Comparison of ENCODE assay signal across 8 cellular contexts in the genomic region with DNA sequence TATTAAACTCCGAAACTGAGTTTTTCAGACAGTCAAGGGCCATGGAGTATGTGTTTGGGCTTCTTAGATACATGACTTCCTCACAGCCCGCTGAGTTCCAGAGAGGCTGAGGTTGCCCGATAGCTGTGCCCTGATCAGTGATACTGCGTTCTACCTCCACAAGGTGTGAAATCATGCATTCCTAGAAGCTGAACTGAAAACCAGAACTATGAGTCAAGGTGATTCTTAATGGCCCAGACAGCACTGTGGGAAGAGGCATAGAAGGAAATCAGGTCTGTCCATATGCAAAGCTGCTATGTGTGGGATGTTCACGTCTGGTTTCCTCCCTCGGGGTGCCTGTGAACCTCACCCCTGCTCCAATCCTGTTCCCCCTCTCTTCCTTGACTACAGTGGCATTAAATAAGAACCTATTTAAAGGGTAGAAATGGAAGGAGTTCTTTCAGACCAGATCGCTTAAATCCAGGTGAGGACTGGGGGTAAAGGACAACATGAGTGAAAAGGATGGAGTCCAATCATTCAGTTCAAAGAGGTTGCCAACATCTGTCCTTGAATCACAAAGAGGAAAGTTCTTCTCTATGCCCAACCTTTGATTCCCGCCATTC.
A peak's percentile ranks its signal among the peaks of the same experiment; 100 is the strongest.
DNase-seq lines count a peak whose midpoint lies in the region; ATAC-seq and TF ChIP-seq lines count a peak whose summit lies in the region.

No MANE protein-coding gene starts in this region.

- H3K36me3 Mint-ChIP-seq in activated CD8-positive, alpha-beta T cell treated with anti-CD3 and anti-CD28 coated beads, Interleukin-2, amount 10 ng/mL, durations not matched to agents 7 days and 5 days (ENCODE audit: low read depth), result peaks cover 37% of the 10 kb centered on the region

- POLR2A ChIA-PET in activated CD8-positive, alpha-beta T cell treated with anti-CD3 and anti-CD28 coated beads, Interleukin-2, amount 10 ng/mL, durations not matched to agents 7 days and 5 days (lab: Charles Lee), result interaction anchor here (0.8 kb wide), 1 partner anchor 16 kb away, joined by 3 read pairs; no protein-coding TSS in a partner anchor

- no peaks in the 10 kb centered on the region for H3K27me3 Mint-ChIP-seq in activated CD8-positive, alpha-beta T cell treated with anti-CD3 and anti-CD28 coated beads, Interleukin-2, amount 10 ng/mL, durations not matched to agents 7 days and 5 days (ENCODE audit: low read depth)

- DNase-seq in activated CD8-positive, alpha-beta T cell treated with anti-CD3 and anti-CD28 coated beads, Interleukin-2, amount 10 ng/mL, durations not matched to agents 7 days and 5 days, result peak; percentile 37
- DNase-seq in stimulated activated CD4-positive, alpha-beta T cell treated with anti-CD3 and anti-CD28 coated beads, Interleukin-12 subunit alpha, Interleukin-12 subunit beta, amount 100 ng/mL, for 24 hours (ENCODE audit: low read depth in 2 of 2), result peak; percentile 20 to 46
- DNase-seq in SHP77 treated with DMSO at 0.1 percent for 48 hours (lab: John Stamatoyannopoulos, UW) (no peak), coronary artery (ENCODE audit: low spot score) (no peak), NCI-H1417 treated with DMSO at 0.1 percent for 48 hours (lab: John Stamatoyannopoulos, UW) (no peak), HUDEP-2 (lab: John Stamatoyannopoulos, UW; ENCODE audit: unreplicated experiment in 76 of 76) (no peak)

- TF ChIP-seq CTCF in coronary artery (IDR thresholded peaks at IDR 0.05), result no peak

- CTCF ChIA-PET in activated CD8-positive, alpha-beta T cell treated with anti-CD3 and anti-CD28 coated beads, Interleukin-2, amount 10 ng/mL, durations not matched to agents 7 days and 5 days (lab: Charles Lee), result interaction anchor here (1.0 to 3.6 kb wide), 4 partner anchors 17 to 51 kb away, joined by 3 to 27 read pairs (median 3); no protein-coding TSS in a partner anchor

- peaks cover 55% of the 10 kb centered on the region for H3K4me1 Mint-ChIP-seq in activated CD8-positive, alpha-beta T cell treated with anti-CD3 and anti-CD28 coated beads, Interleukin-2, amount 10 ng/mL, durations not matched to agents 7 days and 5 days (ENCODE audit: low read depth)

- H3K4me3 ChIP-seq in coronary artery, result no peak overlapping the region

- ATAC-seq in GM19324 (IDR thresholded peaks at IDR 0.05; ENCODE audit: low FRiP score, unreplicated experiment) (peak; percentile 70), HG03064 (IDR thresholded peaks at IDR 0.05; ENCODE audit: low read depth, unreplicated experiment) (peak; percentile 70)
- ATAC-seq in activated CD8-positive, alpha-beta T cell treated with anti-CD3 and anti-CD28 coated beads, Interleukin-2, amount 10 ng/mL, durations not matched to agents 7 days and 5 days, result peak; percentile 25

- no peaks in the 10 kb centered on the region for H3K9me3 Mint-ChIP-seq in activated CD8-positive, alpha-beta T cell treated with anti-CD3 and anti-CD28 coated beads, Interleukin-2, amount 10 ng/mL, durations not matched to agents 7 days and 5 days (ENCODE audit: insufficient read depth)

- peak overlapping the region; percentile 60 for H3K27ac Mint-ChIP-seq in activated CD8-positive, alpha-beta T cell treated with anti-CD3 and anti-CD28 coated beads, Interleukin-2, amount 10 ng/mL, durations not matched to agents 7 days and 5 days

- no peak overlapping the region for H3K4me3 Mint-ChIP-seq in activated CD8-positive, alpha-beta T cell treated with anti-CD3 and anti-CD28 coated beads, Interleukin-2, amount 10 ng/mL, durations not matched to agents 7 days and 5 days

- no peak overlapping the region for H3K27ac ChIP-seq in coronary artery

Comparison
In these comparisons a context has a peak if more than half of its experiments do, and no peak if none do; other contexts are left out.
1. DNase-seq: peak in activated CD8-positive, alpha-beta T cell treated with anti-CD3 and anti-CD28 coated beads, Interleukin-2, amount 10 ng/mL, durations not matched to agents 7 days and 5 days (single experiment) and stimulated activated CD4-positive, alpha-beta T cell treated with anti-CD3 and anti-CD28 coated beads, Interleukin-12 subunit alpha, Interleukin-12 subunit beta, amount 100 ng/mL, for 24 hours (2 of 2); none in SHP77 treated with DMSO at 0.1 percent for 48 hours (single experiment), coronary artery (single experiment), NCI-H1417 treated with DMSO at 0.1 percent for 48 hours (single experiment) and HUDEP-2 (0 of 76).
2. Peak in every context shown above with its lines, with median percentiles within 50 percentile points of each other: ATAC-seq.